ENCODE assay signal across 33 cellular contexts in the genomic region with DNA sequence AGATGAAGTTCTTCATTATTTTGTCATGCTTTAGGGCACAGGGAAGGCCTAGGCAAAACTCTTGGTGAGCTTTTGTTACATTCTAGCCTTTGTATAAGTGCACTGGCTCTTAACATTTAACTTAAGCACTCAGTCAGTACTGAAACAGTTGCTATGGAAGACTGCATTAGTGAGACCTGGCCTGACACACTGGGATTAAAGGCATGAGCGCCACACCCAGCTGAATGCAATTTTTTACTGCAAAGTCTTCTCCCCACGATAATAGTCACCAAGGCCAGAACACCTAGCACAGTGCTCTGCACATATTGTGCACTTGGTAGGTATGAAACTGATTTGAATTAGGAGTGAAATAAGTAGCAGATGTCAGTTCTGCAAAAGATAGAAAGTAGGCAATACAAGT.
"Had no signal": no experiment of that assay in that cellular context is flagged by ENCODE, and none has a peak within 500 bp of the region (broad histone marks: within the 10 kb centered on the region; RNA-seq: fewer than 3 reads in every experiment).

No MANE protein-coding gene starts in this region.

- H3K27ac ChIP-seq: adrenal gland, ascending aorta, body of pancreas, brain microvascular endothelial cell, cardiac muscle cell had no signal

- H3K4me1 ChIP-seq: adrenal gland, ascending aorta, body of pancreas had no signal

- DNase-seq: activated effector memory CD4-positive, alpha-beta T cell treated with anti-CD3 and anti-CD28 coated beads, Interleukin-2, amount 50 U/mL, for 16 hours; activated effector memory CD4-positive, alpha-beta T cell treated with Interleukin-2 at 50 U/mL for 16 hours; activated gamma-delta T cell; activated gamma-delta T cell treated with Interleukin-2 at 50 U/mL for 16 hours; activated naive CD4-positive, alpha-beta T cell; activated naive CD4-positive, alpha-beta T cell treated with anti-CD3 and anti-CD28 coated beads for 36 hours; activated naive CD4-positive, alpha-beta T cell treated with anti-CD3 and anti-CD28 coated beads, Interleukin-2, amount 10 ng/mL, durations not matched to agents 7 days and 5 days; activated naive CD4-positive, alpha-beta T cell treated with anti-CD3 and anti-CD28 coated beads, Interleukin-2, amount 50 U/mL, for 16 hours; activated naive CD8-positive, alpha-beta T cell treated with anti-CD3 and anti-CD28 coated beads for 36 hours; activated naive CD8-positive, alpha-beta T cell treated with anti-CD3 and anti-CD28 coated beads, Interleukin-2, amount 10 ng/mL, durations not matched to agents 7 days and 5 days; activated naive CD8-positive, alpha-beta T cell treated with anti-CD3 and anti-CD28 coated beads, Interleukin-2, amount 50 U/mL, for 24 hours; activated T-cell treated with anti-CD3 and anti-CD28 coated beads, Interleukin-2, amount 50 U/mL, for 1 hour; activated T-cell treated with anti-CD3 and anti-CD28 coated beads, Interleukin-2, amount 50 U/mL, for 24 hours; activated T-cell treated with anti-CD3 and anti-CD28 coated beads, Interleukin-2, amount 50 U/mL, for 4 hours; activated T-cell treated with anti-CD3 and anti-CD28 coated beads, Interleukin-2, amount 50 U/mL, for 48 hours; activated T-cell treated with anti-CD3 and anti-CD28 coated beads, Interleukin-2, amount 50 U/mL, for 72 hours; adrenal gland; amniotic stem cell; amygdala; anterior cingulate cortex; aorta; body of pancreas; brain microvascular endothelial cell; caudate nucleus; central memory CD4-positive, alpha-beta T cell; cerebellar nuclear complex had no signal

- ATAC-seq: activated naive CD4-positive, alpha-beta T cell treated with anti-CD3 and anti-CD28 coated beads, Interleukin-2, amount 50 U/mL, for 72 hours; activated naive CD8-positive, alpha-beta T cell treated with anti-CD3 and anti-CD28 coated beads, Interleukin-2, amount 50 U/mL, for 24 hours; activated T-cell treated with anti-CD3 and anti-CD28 coated beads, Interleukin-2, amount 50 U/mL, for 4 hours; activated T-cell treated with anti-CD3 and anti-CD28 coated beads, Interleukin-2, amount 50 U/mL, for 72 hours; activated T-helper 17 cell treated with anti-CD3 and anti-CD28 coated beads, Interleukin-2, amount 50 U/mL, for 72 hours; body of pancreas had no signal

- H3K9me3 ChIP-seq: adrenal gland, ascending aorta, body of pancreas had no signal

- FAIRE-seq: astrocyte, bronchial epithelial cell, colon had no signal

- H3K4me3 ChIP-seq: adrenal gland, ascending aorta, body of pancreas, cardiac muscle cell had no signal

- H3K27me3 ChIP-seq: adrenal gland, ascending aorta, body of pancreas, brain microvascular endothelial cell, cardiac muscle cell had no signal

- H3K36me3 ChIP-seq: adrenal gland, ascending aorta, brain microvascular endothelial cell, cardiac muscle cell had no signal
